ENCODE assay signal across 1 cellular context in genomic region chr6:66662196-66662595, GRCh38.
TF ChIP-seq lines count a peak whose summit lies in the region.

No MANE protein-coding gene starts in this region.

TF ChIP-seq in GM23338, 12 proteins besides CTCF, POLR2A, EP300 and RAD21 (continued from another document):
- TF ChIP-seq ZNF114 (CRISPR knock-in tag; IDR thresholded peaks at IDR 0.05) (no peak), ETS1 (IDR thresholded peaks at IDR 0.05) (no peak), EZH2 (IDR thresholded peaks at IDR 0.05; ENCODE audit: low read depth, unreplicated experiment) (no peak), ZNF462 (CRISPR knock-in tag; IDR thresholded peaks at IDR 0.05) (no peak), CREB1 (CRISPR knock-in tag; IDR thresholded peaks at IDR 0.05; ENCODE audit: low read depth) (no peak), POLR2AphosphoS5 (IDR thresholded peaks at IDR 0.05; ENCODE audit: low read depth) (no peak), JUNB (IDR thresholded peaks at IDR 0.05; ENCODE audit: unreplicated experiment) (no peak)
TF ChIP-seq in GM23338: peak in this region for 0.
